Comparison of ENCODE assay signal across 14 cellular contexts in the genomic region with DNA sequence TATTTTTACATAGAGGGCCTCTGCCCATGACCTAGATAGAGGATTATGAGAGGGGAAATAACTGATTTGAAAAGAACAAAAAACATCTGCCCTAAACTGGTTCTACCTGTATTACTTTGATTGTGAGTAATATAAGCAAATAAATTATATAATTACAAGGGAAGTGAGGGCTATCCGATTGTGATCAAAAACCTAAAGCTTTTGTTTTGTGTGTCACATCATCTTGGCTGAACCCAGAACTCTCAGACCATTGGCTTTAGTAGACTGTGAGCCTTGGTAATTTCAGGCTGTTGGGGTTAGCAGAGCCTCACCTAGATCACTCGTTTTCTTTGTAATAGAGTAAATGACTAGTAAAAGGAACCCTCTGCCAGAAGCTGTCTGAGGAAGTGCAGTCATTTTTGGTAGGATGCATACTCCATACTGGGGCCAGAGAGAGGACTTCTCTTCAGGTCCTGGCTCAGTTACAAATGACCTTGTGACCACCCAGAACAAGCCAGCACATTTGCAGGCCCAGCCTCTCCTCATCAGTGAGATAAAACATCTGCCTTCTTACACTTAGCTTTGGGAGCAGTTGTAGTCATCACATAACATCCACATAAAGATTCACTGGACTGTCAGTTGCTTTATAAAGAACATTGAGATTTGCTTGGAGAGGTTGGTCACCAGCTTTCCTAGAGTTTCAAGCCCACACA. TPM values are rescaled to one million over a fixed set of nuclear protein-coding genes. Genes with fewer than 3 reads are reported as not detected.
A peak's percentile ranks its signal among the peaks of the same experiment; 100 is the strongest.
DNase-seq lines count a peak whose midpoint lies in the region; ATAC-seq, FAIRE-seq and TF ChIP-seq lines count a peak whose summit lies in the region.
"Had no signal": no experiment of that assay in that cellular context is flagged by ENCODE, and none has a peak within 500 bp of the region (broad histone marks: within the 10 kb centered on the region; RNA-seq: fewer than 3 reads in every experiment).

No MANE protein-coding gene starts in this region.

- H3K9me3 Mint-ChIP-seq in brain: no peaks in the 10 kb centered on the region

- H3K36me3 ChIP-seq in pancreas: peaks cover 0 to 13% (median 9%) of the 10 kb centered on the region in 3 donors

- H3K27ac Mint-ChIP-seq in brain: peak overlapping the region in 3 of 5 experiments; percentile 27 to 34 (median 29)

- no peaks in the 10 kb centered on the region for H3K27me3 Mint-ChIP-seq in brain

- no peak for TF ChIP-seq CTCF in brain (conservative IDR thresholded peaks at IDR 0.05)
- no peak for TF ChIP-seq CTCF in pancreas (IDR thresholded peaks at IDR 0.05)
- TF ChIP-seq CTCF in GM20000 (IDR thresholded peaks at IDR 0.05; ENCODE audit: extremely low read depth, missing control alignments): no peak

- H3K36me3 Mint-ChIP-seq in brain: peaks cover 43% of the 10 kb centered on the region

- intact Hi-C loops in left cardiac atrium (cut with DNase I) (no loop called here), pancreas (cut with DNase I) (no loop called here)

- peak; percentile 67 for DNase-seq in HCEC 1CT
- DNase-seq in left cardiac atrium: no peak
- DNase-seq in pancreas: no peak
- DNase-seq in GM20000 (ENCODE audit: low spot score): no peak
- DNase-seq in inferior parietal cortex (ENCODE audit: extremely low spot score): no peak
- DNase-seq: activated T-cell treated with anti-CD3 and anti-CD28 coated beads, Interleukin-2, amount 50 U/mL, for 1 hour; BE2C; NCI-H748 treated with DMSO at 0.1 percent for 48 hours; SIG-M5; WERI-Rb-1 had no signal

- H3K4me1 ChIP-seq in pancreas: peaks cover 0 to 17% (median 14%) of the 10 kb centered on the region in 3 donors
- H3K4me1 ChIP-seq: BE2C had no signal

- no peaks in the 10 kb centered on the region for H3K9me3 ChIP-seq in pancreas
- H3K9me3 ChIP-seq: BE2C had no signal

- ATAC-seq in left cardiac atrium (peak; percentile 85 to 92), pancreas (peak in 3 of 4 donors; percentile 49 to 66 (median 55)), HG02852 (IDR thresholded peaks at IDR 0.05; ENCODE audit: unreplicated experiment) (no peak), GM19395 (IDR thresholded peaks at IDR 0.05; ENCODE audit: unreplicated experiment) (no peak)

- H3K27me3 ChIP-seq in pancreas: no peaks in the 10 kb centered on the region
- H3K27me3 ChIP-seq: BE2C had no signal

- peaks cover 64% of the 10 kb centered on the region for H3K4me1 Mint-ChIP-seq in brain

- H3K27ac ChIP-seq in pancreas: no peak overlapping the region
- H3K27ac ChIP-seq: WERI-Rb-1 had no signal

- H3K4me3 ChIP-seq in pancreas: no peak overlapping the region

- WGBS in pancreas, 2 donors: 25 to 37% methylated on average over 2 of the region's 2 CpGs

- no peak overlapping the region for H3K4me3 Mint-ChIP-seq in brain

- no peak for FAIRE-seq in pancreas (lab: Jason Lieb, UNC)
- FAIRE-seq: keratinocyte had no signal

RNA-seq across cellular contexts. Expression of a gene that starts 13.5 kb away (rescaled TPM):
- polyA plus RNA-seq in brain (ENCODE audit: insufficient read depth, low read depth, low replicate concordance): 11.4 TPM
- total RNA-seq in left cardiac atrium: 10 to 100 TPM; 13.2 to 19.3 TPM
- 10 to 100 TPM in 1 of 6 donors, 1 to 10 TPM in 5; 5.0 to 10.7 (median 6.1) TPM for total RNA-seq in pancreas
- polyA plus RNA-seq in pancreas: 1 to 10 TPM; 3.5 to 4.6 TPM

Comparison
In these comparisons a context has a peak if more than half of its experiments do, and no peak if none do; other contexts are left out.
1. ATAC-seq: peak in left cardiac atrium (2 of 2) and pancreas (3 of 4); none in HG02852 (single experiment) and GM19395 (single experiment).